Comparison of ENCODE assay signal across 1 cellular context in the genomic region with DNA sequence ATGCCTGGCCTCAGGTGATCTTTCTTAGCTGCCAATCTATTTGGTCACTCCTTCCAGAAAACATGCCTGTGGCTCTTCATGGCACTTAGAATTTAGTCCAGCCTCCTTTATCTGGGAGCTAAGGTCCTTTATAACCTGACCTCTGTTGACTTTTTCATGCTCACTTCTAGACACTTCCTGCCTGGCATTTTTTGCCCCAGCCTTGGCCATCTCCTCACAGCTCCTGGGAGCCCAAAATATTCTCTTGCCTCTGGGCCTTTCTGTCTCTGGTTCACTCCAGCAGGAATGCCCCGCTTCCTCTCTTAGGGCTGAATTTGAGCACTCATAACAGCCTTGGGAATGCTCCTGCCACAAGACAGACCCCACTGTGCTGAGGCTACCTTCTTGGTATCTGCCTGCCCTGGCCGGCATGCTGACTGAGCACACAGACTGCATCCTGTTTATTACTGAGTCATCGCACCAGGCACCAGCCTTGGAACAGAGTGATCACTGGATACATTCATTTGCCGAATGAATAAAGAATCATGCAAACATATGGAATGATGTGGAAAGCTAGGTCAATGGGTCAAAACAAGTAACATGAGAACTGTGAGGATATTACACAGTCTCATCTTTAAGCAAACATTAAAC.
TF ChIP-seq lines count a peak whose summit lies in the region.

No MANE protein-coding gene starts in this region.

TF ChIP-seq in GM23338, 12 proteins besides CTCF, POLR2A, EP300 and RAD21 (continued from another document):
- TF ChIP-seq, protein P1, sequence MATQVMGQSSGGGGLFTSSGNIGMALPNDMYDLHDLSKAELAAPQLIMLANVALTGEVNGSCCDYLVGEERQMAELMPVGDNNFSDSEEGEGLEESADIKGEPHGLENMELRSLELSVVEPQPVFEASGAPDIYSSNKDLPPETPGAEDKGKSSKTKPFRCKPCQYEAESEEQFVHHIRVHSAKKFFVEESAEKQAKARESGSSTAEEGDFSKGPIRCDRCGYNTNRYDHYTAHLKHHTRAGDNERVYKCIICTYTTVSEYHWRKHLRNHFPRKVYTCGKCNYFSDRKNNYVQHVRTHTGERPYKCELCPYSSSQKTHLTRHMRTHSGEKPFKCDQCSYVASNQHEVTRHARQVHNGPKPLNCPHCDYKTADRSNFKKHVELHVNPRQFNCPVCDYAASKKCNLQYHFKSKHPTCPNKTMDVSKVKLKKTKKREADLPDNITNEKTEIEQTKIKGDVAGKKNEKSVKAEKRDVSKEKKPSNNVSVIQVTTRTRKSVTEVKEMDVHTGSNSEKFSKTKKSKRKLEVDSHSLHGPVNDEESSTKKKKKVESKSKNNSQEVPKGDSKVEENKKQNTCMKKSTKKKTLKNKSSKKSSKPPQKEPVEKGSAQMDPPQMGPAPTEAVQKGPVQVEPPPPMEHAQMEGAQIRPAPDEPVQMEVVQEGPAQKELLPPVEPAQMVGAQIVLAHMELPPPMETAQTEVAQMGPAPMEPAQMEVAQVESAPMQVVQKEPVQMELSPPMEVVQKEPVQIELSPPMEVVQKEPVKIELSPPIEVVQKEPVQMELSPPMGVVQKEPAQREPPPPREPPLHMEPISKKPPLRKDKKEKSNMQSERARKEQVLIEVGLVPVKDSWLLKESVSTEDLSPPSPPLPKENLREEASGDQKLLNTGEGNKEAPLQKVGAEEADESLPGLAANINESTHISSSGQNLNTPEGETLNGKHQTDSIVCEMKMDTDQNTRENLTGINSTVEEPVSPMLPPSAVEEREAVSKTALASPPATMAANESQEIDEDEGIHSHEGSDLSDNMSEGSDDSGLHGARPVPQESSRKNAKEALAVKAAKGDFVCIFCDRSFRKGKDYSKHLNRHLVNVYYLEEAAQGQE (IDR thresholded peaks at IDR 0.05; ENCODE audit: unreplicated experiment), result no peak
- TF ChIP-seq, protein P2, sequence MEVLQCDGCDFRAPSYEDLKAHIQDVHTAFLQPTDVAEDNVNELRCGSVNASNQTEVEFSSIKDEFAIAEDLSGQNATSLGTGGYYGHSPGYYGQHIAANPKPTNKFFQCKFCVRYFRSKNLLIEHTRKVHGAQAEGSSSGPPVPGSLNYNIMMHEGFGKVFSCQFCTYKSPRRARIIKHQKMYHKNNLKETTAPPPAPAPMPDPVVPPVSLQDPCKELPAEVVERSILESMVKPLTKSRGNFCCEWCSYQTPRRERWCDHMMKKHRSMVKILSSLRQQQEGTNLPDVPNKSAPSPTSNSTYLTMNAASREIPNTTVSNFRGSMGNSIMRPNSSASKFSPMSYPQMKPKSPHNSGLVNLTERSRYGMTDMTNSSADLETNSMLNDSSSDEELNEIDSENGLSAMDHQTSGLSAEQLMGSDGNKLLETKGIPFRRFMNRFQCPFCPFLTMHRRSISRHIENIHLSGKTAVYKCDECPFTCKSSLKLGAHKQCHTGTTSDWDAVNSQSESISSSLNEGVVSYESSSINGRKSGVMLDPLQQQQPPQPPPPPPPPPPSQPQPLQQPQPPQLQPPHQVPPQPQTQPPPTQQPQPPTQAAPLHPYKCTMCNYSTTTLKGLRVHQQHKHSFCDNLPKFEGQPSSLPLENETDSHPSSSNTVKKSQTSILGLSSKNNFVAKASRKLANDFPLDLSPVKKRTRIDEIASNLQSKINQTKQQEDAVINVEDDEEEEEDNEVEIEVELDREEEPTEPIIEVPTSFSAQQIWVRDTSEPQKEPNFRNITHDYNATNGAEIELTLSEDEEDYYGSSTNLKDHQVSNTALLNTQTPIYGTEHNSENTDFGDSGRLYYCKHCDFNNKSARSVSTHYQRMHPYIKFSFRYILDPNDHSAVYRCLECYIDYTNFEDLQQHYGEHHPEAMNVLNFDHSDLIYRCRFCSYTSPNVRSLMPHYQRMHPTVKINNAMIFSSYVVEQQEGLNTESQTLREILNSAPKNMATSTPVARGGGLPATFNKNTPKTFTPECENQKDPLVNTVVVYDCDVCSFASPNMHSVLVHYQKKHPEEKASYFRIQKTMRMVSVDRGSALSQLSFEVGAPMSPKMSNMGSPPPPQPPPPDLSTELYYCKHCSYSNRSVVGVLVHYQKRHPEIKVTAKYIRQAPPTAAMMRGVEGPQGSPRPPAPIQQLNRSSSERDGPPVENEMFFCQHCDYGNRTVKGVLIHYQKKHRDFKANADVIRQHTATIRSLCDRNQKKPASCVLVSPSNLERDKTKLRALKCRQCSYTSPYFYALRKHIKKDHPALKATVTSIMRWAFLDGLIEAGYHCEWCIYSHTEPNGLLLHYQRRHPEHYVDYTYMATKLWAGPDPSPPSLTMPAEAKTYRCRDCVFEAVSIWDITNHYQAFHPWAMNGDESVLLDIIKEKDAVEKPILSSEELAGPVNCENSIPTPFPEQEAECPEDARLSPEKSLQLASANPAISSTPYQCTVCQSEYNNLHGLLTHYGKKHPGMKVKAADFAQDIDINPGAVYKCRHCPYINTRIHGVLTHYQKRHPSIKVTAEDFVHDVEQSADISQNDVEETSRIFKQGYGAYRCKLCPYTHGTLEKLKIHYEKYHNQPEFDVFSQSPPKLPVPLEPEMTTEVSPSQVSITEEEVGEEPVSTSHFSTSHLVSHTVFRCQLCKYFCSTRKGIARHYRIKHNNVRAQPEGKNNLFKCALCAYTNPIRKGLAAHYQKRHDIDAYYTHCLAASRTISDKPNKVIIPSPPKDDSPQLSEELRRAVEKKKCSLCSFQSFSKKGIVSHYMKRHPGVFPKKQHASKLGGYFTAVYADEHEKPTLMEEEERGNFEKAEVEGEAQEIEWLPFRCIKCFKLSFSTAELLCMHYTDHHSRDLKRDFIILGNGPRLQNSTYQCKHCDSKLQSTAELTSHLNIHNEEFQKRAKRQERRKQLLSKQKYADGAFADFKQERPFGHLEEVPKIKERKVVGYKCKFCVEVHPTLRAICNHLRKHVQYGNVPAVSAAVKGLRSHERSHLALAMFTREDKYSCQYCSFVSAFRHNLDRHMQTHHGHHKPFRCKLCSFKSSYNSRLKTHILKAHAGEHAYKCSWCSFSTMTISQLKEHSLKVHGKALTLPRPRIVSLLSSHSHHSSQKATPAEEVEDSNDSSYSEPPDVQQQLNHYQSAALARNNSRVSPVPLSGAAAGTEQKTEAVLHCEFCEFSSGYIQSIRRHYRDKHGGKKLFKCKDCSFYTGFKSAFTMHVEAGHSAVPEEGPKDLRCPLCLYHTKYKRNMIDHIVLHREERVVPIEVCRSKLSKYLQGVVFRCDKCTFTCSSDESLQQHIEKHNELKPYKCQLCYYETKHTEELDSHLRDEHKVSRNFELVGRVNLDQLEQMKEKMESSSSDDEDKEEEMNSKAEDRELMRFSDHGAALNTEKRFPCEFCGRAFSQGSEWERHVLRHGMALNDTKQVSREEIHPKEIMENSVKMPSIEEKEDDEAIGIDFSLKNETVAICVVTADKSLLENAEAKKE (CRISPR knock-in tag; IDR thresholded peaks at IDR 0.05), result no peak
- no peak for TF ChIP-seq ZNF331 (CRISPR knock-in tag; IDR thresholded peaks at IDR 0.05; ENCODE audit: low read depth)
- no peak for TF ChIP-seq CREB1 (CRISPR knock-in tag; IDR thresholded peaks at IDR 0.05; ENCODE audit: low read depth)
- TF ChIP-seq NANOG (IDR thresholded peaks at IDR 0.05; ENCODE audit: borderline replicate concordance), result no peak
- no peak for TF ChIP-seq EZH2 (IDR thresholded peaks at IDR 0.05; ENCODE audit: low read depth, unreplicated experiment)
- TF ChIP-seq, protein P3, sequence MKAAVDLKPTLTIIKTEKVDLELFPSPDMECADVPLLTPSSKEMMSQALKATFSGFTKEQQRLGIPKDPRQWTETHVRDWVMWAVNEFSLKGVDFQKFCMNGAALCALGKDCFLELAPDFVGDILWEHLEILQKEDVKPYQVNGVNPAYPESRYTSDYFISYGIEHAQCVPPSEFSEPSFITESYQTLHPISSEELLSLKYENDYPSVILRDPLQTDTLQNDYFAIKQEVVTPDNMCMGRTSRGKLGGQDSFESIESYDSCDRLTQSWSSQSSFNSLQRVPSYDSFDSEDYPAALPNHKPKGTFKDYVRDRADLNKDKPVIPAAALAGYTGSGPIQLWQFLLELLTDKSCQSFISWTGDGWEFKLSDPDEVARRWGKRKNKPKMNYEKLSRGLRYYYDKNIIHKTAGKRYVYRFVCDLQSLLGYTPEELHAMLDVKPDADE (IDR thresholded peaks at IDR 0.05), result no peak
